ENCODE assay signal across 1 cellular context in the genomic region with DNA sequence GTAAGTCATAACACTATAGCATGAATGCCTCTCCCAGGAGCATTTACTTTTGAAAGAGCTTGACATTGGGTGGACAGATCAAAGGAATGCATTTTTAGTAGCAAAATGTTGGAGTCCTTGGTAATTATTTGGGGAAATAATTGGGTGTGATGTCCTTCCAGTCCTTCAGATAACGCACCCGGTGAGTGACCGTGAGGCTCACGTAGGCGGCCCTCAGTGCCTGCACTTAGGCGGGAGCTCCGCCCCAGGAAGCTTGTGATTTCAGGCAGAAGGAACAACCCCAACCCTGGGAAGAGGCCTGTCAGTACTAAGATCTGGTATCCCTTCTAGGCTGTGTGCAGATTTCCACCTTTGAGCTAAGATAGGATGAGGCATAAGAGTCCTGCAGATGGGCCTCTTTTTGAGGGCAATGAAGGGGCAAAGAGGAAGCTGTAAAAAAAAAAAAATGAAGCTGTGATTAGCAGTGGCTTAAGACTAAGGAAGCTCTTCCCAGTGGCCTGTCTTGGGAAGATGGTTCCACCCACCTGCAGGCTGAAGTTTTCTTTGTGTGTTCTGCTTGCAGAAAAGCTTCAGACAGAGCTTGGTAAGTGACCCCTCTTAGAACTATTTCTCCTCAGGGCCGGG.
TF ChIP-seq lines count a peak whose summit lies in the region.

No MANE protein-coding gene starts in this region.

TF ChIP-seq in H1, 55 proteins besides CTCF, POLR2A, EP300 and RAD21:
- TF ChIP-seq KDM5A (IDR thresholded peaks at IDR 0.05; ENCODE audit: low read length) (no peak), JUN (IDR thresholded peaks at IDR 0.05; ENCODE audit: low read depth, low read length) (no peak), CBX8 (IDR thresholded peaks at IDR 0.05; ENCODE audit: borderline replicate concordance, low read depth, low read length) (no peak), SUZ12 (IDR thresholded peaks at IDR 0.05; ENCODE audit: low read length) (no peak), TAF1 (IDR thresholded peaks at IDR 0.05; ENCODE audit: low read depth, low read length) (no peak), POLR2AphosphoS5 (IDR thresholded peaks at IDR 0.05; ENCODE audit: low read depth, low read length) (no peak), SP1 (IDR thresholded peaks at IDR 0.05; ENCODE audit: low read depth, low read length) (no peak), CTBP2 (IDR thresholded peaks at IDR 0.05; ENCODE audit: borderline replicate concordance, insufficient read depth, insufficient read length, low read length) (no peak), BRCA1 (IDR thresholded peaks at IDR 0.05; ENCODE audit: low read depth, low read length) (no peak), GTF2F1 (IDR thresholded peaks at IDR 0.05; ENCODE audit: borderline replicate concordance, low read depth, low read length) (no peak), SIN3A (conservative IDR thresholded peaks at IDR 0.05 in 1 of 2, IDR thresholded peaks at IDR 0.05 in 1 of 2; ENCODE audit: low read depth in 1 of 2, low read length in 2 of 2) (no peak), FOSL1 (IDR thresholded peaks at IDR 0.05; ENCODE audit: insufficient read depth, low read depth, low read length) (no peak), KDM4A (IDR thresholded peaks at IDR 0.05; ENCODE audit: low read depth, low read length, severe bottlenecking) (no peak), SP2 (IDR thresholded peaks at IDR 0.05; ENCODE audit: low read length) (no peak)
